Comparison of ENCODE assay signal across 23 cellular contexts in genomic region chr6:24897186-24897585, GRCh38. TPM values are rescaled to one million over a fixed set of nuclear protein-coding genes. Genes with fewer than 3 reads are reported as not detected.
DNase-seq lines count a peak whose midpoint lies in the region; ATAC-seq and TF ChIP-seq lines count a peak whose summit lies in the region.
"Had no signal": no experiment of that assay in that cellular context is flagged by ENCODE, and none has a peak within 500 bp of the region (broad histone marks: within the 10 kb centered on the region; RNA-seq: fewer than 3 reads in every experiment).

No MANE protein-coding gene starts in this region.

- H3K27ac ChIP-seq in gastrocnemius medialis = peak overlapping the region; percentile 16 to 44 (median 30)
- H3K27ac ChIP-seq: C4-2B, colonic mucosa, psoas muscle, skin epidermis, tibial nerve had no signal

- peaks cover 91% of the 10 kb centered on the region for H3K4me1 Mint-ChIP-seq in activated T-cell treated with anti-CD3 and anti-CD28 coated beads, Interleukin-2, amount 50 U/mL, for 24 hours (ENCODE audit: low read depth)
- peaks cover 89% of the 10 kb centered on the region for H3K4me1 Mint-ChIP-seq in activated T-cell treated with anti-CD3 and anti-CD28 coated beads, Interleukin-2, amount 50 U/mL, for 4 hours (ENCODE audit: low read depth)
- peaks cover 80% of the 10 kb centered on the region for H3K4me1 Mint-ChIP-seq in central memory CD8-positive, alpha-beta T cell

- no peak overlapping the region for H3K4me3 ChIP-seq in gastrocnemius medialis
- H3K4me3 ChIP-seq: colonic mucosa, K562, psoas muscle, skin epidermis, tibial nerve had no signal

- H3K27ac Mint-ChIP-seq in activated T-cell treated with anti-CD3 and anti-CD28 coated beads, Interleukin-2, amount 50 U/mL, for 24 hours = peak overlapping the region; percentile 97
- peak overlapping the region; percentile 83 for H3K27ac Mint-ChIP-seq in central memory CD8-positive, alpha-beta T cell (ENCODE audit: low read depth)

- no peaks in the 10 kb centered on the region for H3K27me3 Mint-ChIP-seq in activated T-cell treated with anti-CD3 and anti-CD28 coated beads, Interleukin-2, amount 50 U/mL, for 24 hours
- no peaks in the 10 kb centered on the region for H3K27me3 Mint-ChIP-seq in activated T-cell treated with anti-CD3 and anti-CD28 coated beads, Interleukin-2, amount 50 U/mL, for 4 hours (ENCODE audit: low read depth)
- H3K27me3 Mint-ChIP-seq in central memory CD8-positive, alpha-beta T cell = no peaks in the 10 kb centered on the region

- DNase-seq in activated T-cell treated with anti-CD3 and anti-CD28 coated beads, Interleukin-2, amount 50 U/mL, for 24 hours = no peak
- DNase-seq in activated T-cell treated with anti-CD3 and anti-CD28 coated beads, Interleukin-2, amount 50 U/mL, for 4 hours = no peak
- DNase-seq in NCI-H524 (lab: John Stamatoyannopoulos, UW) (peak; percentile 8 to 72), gastrocnemius medialis (no peak), amniotic stem cell (lab: John Stamatoyannopoulos, UW) (no peak), iPS-NIHi11 (ENCODE audit: low spot score) (no peak), nucleus accumbens (lab: John Stamatoyannopoulos, UW) (no peak)
- no peak for DNase-seq in central memory CD8-positive, alpha-beta T cell (ENCODE audit: low spot score in 2 of 2)
- DNase-seq: activated T-cell treated with anti-CD3 and anti-CD28 coated beads, Interleukin-2, amount 50 U/mL, for 1 hour; colonic mucosa; DMS79; mesendoderm; NCI-H146; NCI-H345; psoas muscle; stimulated activated CD4-positive, alpha-beta T cell treated with anti-CD3 and anti-CD28 coated beads, Interleukin-2, amount 100 ng/mL, for 24 hours; stimulated activated naive CD8-positive, alpha-beta T cell treated with anti-CD3 and anti-CD28 coated beads, Interleukin-15, Interleukin-2, amounts not matched to agents 100 U/mL and 50 U/mL, for 24 hours had no signal

- no peaks in the 10 kb centered on the region for H3K27me3 ChIP-seq in gastrocnemius medialis
- H3K27me3 ChIP-seq: colonic mucosa, tibial nerve had no signal

- peaks cover 36% of the 10 kb centered on the region for H3K36me3 Mint-ChIP-seq in activated T-cell treated with anti-CD3 and anti-CD28 coated beads, Interleukin-2, amount 50 U/mL, for 24 hours (ENCODE audit: low read depth)
- H3K36me3 Mint-ChIP-seq in activated T-cell treated with anti-CD3 and anti-CD28 coated beads, Interleukin-2, amount 50 U/mL, for 4 hours (ENCODE audit: insufficient read depth) = peaks cover 20% of the 10 kb centered on the region
- peaks cover 68% of the 10 kb centered on the region for H3K36me3 Mint-ChIP-seq in central memory CD8-positive, alpha-beta T cell (ENCODE audit: insufficient read depth)

- intact Hi-C loops in gastrocnemius medialis (cut with DNase I; ENCODE audit: low total_unique reads) = no loop called here

- no peaks in the 10 kb centered on the region for H3K9me3 Mint-ChIP-seq in activated T-cell treated with anti-CD3 and anti-CD28 coated beads, Interleukin-2, amount 50 U/mL, for 24 hours
- no peaks in the 10 kb centered on the region for H3K9me3 Mint-ChIP-seq in activated T-cell treated with anti-CD3 and anti-CD28 coated beads, Interleukin-2, amount 50 U/mL, for 4 hours
- no peaks in the 10 kb centered on the region for H3K9me3 Mint-ChIP-seq in central memory CD8-positive, alpha-beta T cell
- H3K9me3 Mint-ChIP-seq: neural crest cell had no signal

- H3K4me3 Mint-ChIP-seq in activated T-cell treated with anti-CD3 and anti-CD28 coated beads, Interleukin-2, amount 50 U/mL, for 24 hours = no peak overlapping the region
- H3K4me3 Mint-ChIP-seq in activated T-cell treated with anti-CD3 and anti-CD28 coated beads, Interleukin-2, amount 50 U/mL, for 4 hours = no peak overlapping the region
- no peak overlapping the region for H3K4me3 Mint-ChIP-seq in central memory CD8-positive, alpha-beta T cell
- H3K4me3 Mint-ChIP-seq: neural crest cell had no signal

- no peak for TF ChIP-seq POLR2A in gastrocnemius medialis (IDR thresholded peaks at IDR 0.05)

- H3K36me3 ChIP-seq in gastrocnemius medialis = no peaks in the 10 kb centered on the region
- H3K36me3 ChIP-seq: colonic mucosa, tibial nerve had no signal

- ATAC-seq in activated T-cell treated with anti-CD3 and anti-CD28 coated beads, Interleukin-2, amount 50 U/mL, for 4 hours = no peak
- no peak for ATAC-seq in central memory CD8-positive, alpha-beta T cell (replicated peaks; ENCODE audit: extremely low read depth, poor library complexity, severe bottlenecking)
- ATAC-seq in gastrocnemius medialis = no peak
- ATAC-seq: K562; psoas muscle; stimulated activated naive CD8-positive, alpha-beta T cell treated with anti-CD3 and anti-CD28 coated beads, Interleukin-15, Interleukin-2, amounts not matched to agents 100 U/mL and 50 U/mL, for 24 hours had no signal

- no peak for TF ChIP-seq CTCF in gastrocnemius medialis (IDR thresholded peaks at IDR 0.05 in 4 of 5, conservative IDR thresholded peaks at IDR 0.05 in 1 of 5)

- H3K9me3 ChIP-seq in gastrocnemius medialis = no peaks in the 10 kb centered on the region
- H3K9me3 ChIP-seq: colonic mucosa, psoas muscle, tibial nerve had no signal

- peaks cover 18 to 24% of the 10 kb centered on the region in 2 donors for H3K4me1 ChIP-seq in gastrocnemius medialis
- H3K4me1 ChIP-seq: colonic mucosa had no signal

- in situ Hi-C loops in gastrocnemius medialis (cut with MboI; ENCODE audit: low sequenced_read_pairs in 4 of 4) = no loop called here

RNA-seq across cellular contexts. Expression of gene RIPOR2, which starts 38.6 kb away (rescaled TPM):
- total RNA-seq in activated T-cell treated with anti-CD3 and anti-CD28 coated beads, Interleukin-2, amount 50 U/mL, for 4 hours = 10 to 100 TPM; 14.7 to 17.4 (median 16.8) TPM
- total RNA-seq in gastrocnemius medialis = 10 to 100 TPM in 3 of 4 donors, 1 to 10 TPM in 1; 5.2 to 34.0 (median 21.2) TPM
- total RNA-seq: H4 had no signal

Comparison
In these comparisons a context has a peak if more than half of its experiments do, and no peak if none do; other contexts are left out.
1. DNase-seq: peak in NCI-H524 (2 of 2); none in activated T-cell treated with anti-CD3 and anti-CD28 coated beads, Interleukin-2, amount 50 U/mL, for 24 hours (single experiment), activated T-cell treated with anti-CD3 and anti-CD28 coated beads, Interleukin-2, amount 50 U/mL, for 4 hours (single experiment), central memory CD8-positive, alpha-beta T cell (0 of 2), gastrocnemius medialis (0 of 2), amniotic stem cell (single experiment), iPS-NIHi11 (single experiment) and nucleus accumbens (0 of 56).